In genomic region chr2:174635015-174635593, GRCh38 we compare ENCODE assay signal across 9 cellular contexts. TPM values are rescaled to one million over a fixed set of nuclear protein-coding genes. Genes with fewer than 3 reads are reported as not detected.
A peak's percentile ranks its signal among the peaks of the same experiment; 100 is the strongest.
DNase-seq lines count a peak whose midpoint lies in the region; ATAC-seq and TF ChIP-seq lines count a peak whose summit lies in the region.
"Had no signal": no experiment of that assay in that cellular context is flagged by ENCODE, and none has a peak within 500 bp of the region (broad histone marks: within the 10 kb centered on the region; RNA-seq: fewer than 3 reads in every experiment).

No MANE protein-coding gene starts in this region.

- TF ChIP-seq POLR2A in sigmoid colon (IDR thresholded peaks at IDR 0.05), result no peak

- H3K4me3 ChIP-seq in GM06990 (replicated peaks; ENCODE audit: low read depth, low read length) (peak overlapping the region; percentile 74), Loucy (ENCODE audit: low read length, poor library complexity, severe bottlenecking) (peak overlapping the region; percentile 83), duodenal mucosa (ENCODE audit: low read depth in 1 of 2, low read length in 2 of 2) (peak overlapping the region in 1 of 2 donors; percentile 42), sigmoid colon (no peak overlapping the region)

- H3K9me3 ChIP-seq in Loucy (ENCODE audit: insufficient read depth, low read depth, low read length) (no peaks in the 10 kb centered on the region), duodenal mucosa (ENCODE audit: control insufficient read depth in 1 of 2, low read length in 2 of 2) (no peaks in the 10 kb centered on the region), sigmoid colon (no peaks in the 10 kb centered on the region)

- DNase-seq in GM06990 (ENCODE audit: extremely low read depth, insufficient read length) (no peak), sigmoid colon (no peak), NOMO-1 treated with dmso at 0.1 percent for 144 hours (lab: John Stamatoyannopoulos, UW; ENCODE audit: unreplicated experiment) (no peak), mucosa of gallbladder (ENCODE audit: low spot score) (no peak)
- DNase-seq: NCI-H524 had no signal

- peak overlapping the region; percentile 58 for H3K27ac ChIP-seq in duodenal mucosa (ENCODE audit: low read depth, low read length)
- peak overlapping the region; percentile 62 to 78 (median 73) for H3K27ac ChIP-seq in sigmoid colon

- peaks cover 28% of the 10 kb centered on the region for H4K20me1 ChIP-seq in Loucy (ENCODE audit: insufficient read depth, low read length, poor library complexity, severe bottlenecking)

- no peaks in the 10 kb centered on the region for H3F3A ChIP-seq in Loucy (ENCODE audit: low read depth)

- no peak for TF ChIP-seq EP300 in sigmoid colon (IDR thresholded peaks at IDR 0.05)

- no peaks in the 10 kb centered on the region for H3K9me2 ChIP-seq in Loucy (replicated peaks; ENCODE audit: low read depth, low read length)

- H3K4me1 ChIP-seq in Loucy (ENCODE audit: insufficient read depth, low read length, poor library complexity, severe bottlenecking) (peaks cover 54% of the 10 kb centered on the region), duodenal mucosa (ENCODE audit: control insufficient read depth in 1 of 2, insufficient read depth in 2 of 2, low read length in 2 of 2) (peaks cover 8 to 12% of the 10 kb centered on the region in 2 donors), sigmoid colon (peaks cover 0 to 68% (median 55%) of the 10 kb centered on the region in 4 donors)

- H3K27me3 ChIP-seq in GM06990 (replicated peaks; ENCODE audit: control insufficient read depth, insufficient read depth, low read length) (no peaks in the 10 kb centered on the region), Loucy (ENCODE audit: insufficient read depth, low read length, poor library complexity, severe bottlenecking) (no peaks in the 10 kb centered on the region), duodenal mucosa (ENCODE audit: control insufficient read depth in 1 of 2, insufficient read depth in 2 of 2, low read length in 2 of 2) (no peaks in the 10 kb centered on the region), sigmoid colon (no peaks in the 10 kb centered on the region)

- peak overlapping the region; percentile 99 for H3K4me2 ChIP-seq in Loucy (ENCODE audit: low read depth, low read length, poor library complexity, severe bottlenecking)

- WGBS in sigmoid colon, 2 donors, result 88 to 93% methylated on average over 3 of the region's 3 CpGs

- peak overlapping the region; percentile 52; the same call in 1 of the 2 replicates for H2AFZ ChIP-seq in Loucy (ENCODE audit: low read length)

- H3K36me3 ChIP-seq in GM06990 (ENCODE audit: control insufficient read depth, insufficient read depth, low read length) (no peaks in the 10 kb centered on the region), Loucy (ENCODE audit: insufficient read depth, low read length) (no peaks in the 10 kb centered on the region), duodenal mucosa (ENCODE audit: control insufficient read depth in 1 of 2, insufficient read depth in 2 of 2, low read length in 2 of 2) (no peaks in the 10 kb centered on the region), sigmoid colon (no peaks in the 10 kb centered on the region)

- peaks cover 46% of the 10 kb centered on the region for H3K79me2 ChIP-seq in Loucy (ENCODE audit: insufficient read depth, low read length)

- TF ChIP-seq CTCF in GM06990 (IDR thresholded peaks at IDR 0.05; ENCODE audit: insufficient read depth, low read length, poor library complexity, severe bottlenecking) (no peak), Loucy (conservative IDR thresholded peaks at IDR 0.05; ENCODE audit: low read length) (no peak), sigmoid colon (IDR thresholded peaks at IDR 0.05) (no peak)

- intact Hi-C loops in sigmoid colon (cut with DNase I), result no loop called here

- ATAC-seq in GM21423 (IDR thresholded peaks at IDR 0.05; ENCODE audit: unreplicated experiment), result no peak
- ATAC-seq in GM21786 (IDR thresholded peaks at IDR 0.05; ENCODE audit: unreplicated experiment), result no peak

- H3K9ac ChIP-seq in Loucy (ENCODE audit: low read depth, low read length, poor library complexity, severe bottlenecking), result peak overlapping the region; percentile 89
- H3K9ac ChIP-seq in duodenal mucosa (ENCODE audit: low read depth in 1 of 2, low read length in 2 of 2), result peak overlapping the region in 1 of 2 donors; percentile 18

RNA-seq across cellular contexts. Expression of gene WIPF1, which starts 37.5 kb away (rescaled TPM):
- total RNA-seq in sigmoid colon (10 to 100 TPM; 26.3 to 51.0 (median 40.6) TPM), mucosa of gallbladder (64.9 TPM)
- 10 to 100 TPM in 2 of 3 donors, 1 to 10 TPM in 1; 9.0 to 46.8 (median 11.8) TPM for polyA plus RNA-seq in sigmoid colon

Comparison
In these comparisons a context has a peak if more than half of its experiments do, and no peak if none do; other contexts are left out.
1. H3K4me3 ChIP-seq: peak in GM06990 (single experiment) and Loucy (single experiment); none in sigmoid colon (0 of 4).